8 cellular contexts compared by ENCODE assay signal in genomic region chr20:62387219-62387913, GRCh38. TPM values are rescaled to one million over a fixed set of nuclear protein-coding genes. Genes with fewer than 3 reads are reported as not detected.
DNase-seq lines count a peak whose midpoint lies in the region; ATAC-seq, FAIRE-seq and TF ChIP-seq lines count a peak whose summit lies in the region.

No MANE protein-coding gene starts in this region.

- peak overlapping the region; percentile 96 for H3K4me3 Mint-ChIP-seq in activated naive CD4-positive, alpha-beta T cell treated with anti-CD3 and anti-CD28 coated beads, Interleukin-2, amount 50 U/mL, for 24 hours

- no peak for ATAC-seq in lung (ENCODE audit: insufficient read depth, low FRiP score)

- TF ChIP-seq CTCF in lung (IDR thresholded peaks at IDR 0.05; ENCODE audit: control extremely low read depth, extremely low read depth): no peak

- WGBS in lung, 2 donors: 2 to 5% methylated on average over 37 to 47 of the region's 47 CpGs

- peaks cover 0 to 24% of the 10 kb centered on the region in 2 donors for H3K36me3 ChIP-seq in lung (ENCODE audit: control insufficient read depth in 2 of 2, insufficient read depth in 2 of 2, low read length in 2 of 2)

- FAIRE-seq in urothelium cell line (lab: Jason Lieb, UNC): peak; percentile 81
- no peak for FAIRE-seq in GM19239 (lab: Jason Lieb, UNC)

- peaks cover 55% of the 10 kb centered on the region for H3K4me1 Mint-ChIP-seq in activated naive CD4-positive, alpha-beta T cell treated with anti-CD3 and anti-CD28 coated beads, Interleukin-2, amount 50 U/mL, for 24 hours

- peaks cover 19% of the 10 kb centered on the region for H3K36me3 Mint-ChIP-seq in activated naive CD4-positive, alpha-beta T cell treated with anti-CD3 and anti-CD28 coated beads, Interleukin-2, amount 50 U/mL, for 24 hours

- H3K27ac ChIP-seq in angular gyrus (ENCODE audit: low read depth, low read length) (peak overlapping the region; percentile 10), lung (ENCODE audit: low read depth in 1 of 2, low read length in 1 of 2) (peak overlapping the region in 1 of 2 donors; percentile 93)

- no peaks in the 10 kb centered on the region for H3K9me3 Mint-ChIP-seq in activated naive CD4-positive, alpha-beta T cell treated with anti-CD3 and anti-CD28 coated beads, Interleukin-2, amount 50 U/mL, for 24 hours

- no peaks in the 10 kb centered on the region for H3K27me3 ChIP-seq in lung (ENCODE audit: control insufficient read depth, insufficient read depth)

- no peak for DNase-seq in activated naive CD4-positive, alpha-beta T cell (lab: John Stamatoyannopoulos, UW)
- DNase-seq in lung (ENCODE audit: low spot score) (no peak), urothelium cell line (ENCODE audit: low spot score) (no peak), GM19239 (ENCODE audit: insufficient read length, low spot score) (no peak), NCI-H2107 treated with DMSO at 0.1 percent for 48 hours (lab: John Stamatoyannopoulos, UW; ENCODE audit: unreplicated experiment) (no peak), hippocampal formation (lab: John Stamatoyannopoulos, UW) (no peak)

- H3K9me3 ChIP-seq in lung (ENCODE audit: control insufficient read depth in 2 of 2, insufficient read depth in 1 of 2, low read length in 1 of 2): no peaks in the 10 kb centered on the region

- H3K4me1 ChIP-seq in lung (ENCODE audit: control insufficient read depth in 2 of 2, insufficient read depth in 2 of 2, low read length in 2 of 2): peaks cover 2 to 10% of the 10 kb centered on the region in 2 donors

- H3K27me3 Mint-ChIP-seq in activated naive CD4-positive, alpha-beta T cell treated with anti-CD3 and anti-CD28 coated beads, Interleukin-2, amount 50 U/mL, for 24 hours: no peaks in the 10 kb centered on the region

- H3K27ac Mint-ChIP-seq in activated naive CD4-positive, alpha-beta T cell treated with anti-CD3 and anti-CD28 coated beads, Interleukin-2, amount 50 U/mL, for 24 hours: peak overlapping the region; percentile 94

- peak overlapping the region; percentile 92 for H3K4me3 ChIP-seq in lung

RNA-seq across cellular contexts. Expression of gene RPS21, which starts 0.5 kb away (rescaled TPM):
- 1,000 to 10,000 TPM in 1 of 2 donors, 100 to 1,000 TPM in 1; 222 to 1,251 TPM for total RNA-seq in lung
- polyA plus RNA-seq in lung: 1,000 to 10,000 TPM; 4,051 to 4,827 TPM

RNA-seq across cellular contexts. Expression of gene CABLES2, which starts 19.7 kb away (rescaled TPM):
- 1 to 10 TPM; 3.5 to 4.4 TPM for total RNA-seq in lung
- polyA plus RNA-seq in lung: 1 to 10 TPM; 1.9 to 3.7 TPM

RNA-seq across cellular contexts. Expression of gene LAMA5, which starts 20.3 kb away (rescaled TPM):
- total RNA-seq in lung: 100 to 1,000 TPM; 209 to 315 TPM
- 100 to 1,000 TPM; 116 to 279 TPM for polyA plus RNA-seq in lung

RNA-seq across cellular contexts. Expression of gene RBBP8NL, which starts 40.0 kb away (rescaled TPM):
- 1 to 10 TPM; 1.0 to 1.3 TPM for total RNA-seq in lung
- 1 to 10 TPM in 1 of 2 donors, under 1 TPM in 1; 0.21 to 1.2 TPM for polyA plus RNA-seq in lung
